Comparison of ENCODE assay signal across 20 cellular contexts in the genomic region with DNA sequence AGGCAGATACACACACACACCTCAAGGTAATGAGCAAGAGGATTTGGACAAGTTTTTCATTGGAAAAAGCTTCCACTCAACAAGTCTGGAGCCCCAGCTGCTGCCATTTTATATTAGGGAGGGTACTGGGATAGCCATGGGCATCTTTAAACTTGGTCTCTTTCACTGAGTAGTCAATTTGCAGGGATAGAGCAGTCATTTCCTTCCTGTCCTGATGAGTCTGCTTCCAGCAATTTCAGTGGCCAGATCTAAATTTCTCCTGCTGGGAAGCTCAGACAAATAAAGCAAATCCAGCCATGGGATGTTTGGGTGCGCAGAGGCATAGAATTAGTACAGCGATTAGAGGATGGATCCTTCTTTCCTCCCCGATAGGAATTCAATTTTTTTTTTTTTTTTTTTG. TPM values are rescaled to one million over a fixed set of nuclear protein-coding genes. Genes with fewer than 3 reads are reported as not detected.
A peak's percentile ranks its signal among the peaks of the same experiment; 100 is the strongest.
DNase-seq lines count a peak whose midpoint lies in the region; ATAC-seq and TF ChIP-seq lines count a peak whose summit lies in the region.
"Had no signal": no experiment of that assay in that cellular context is flagged by ENCODE, and none has a peak within 500 bp of the region (broad histone marks: within the 10 kb centered on the region; RNA-seq: fewer than 3 reads in every experiment).

No MANE protein-coding gene starts in this region.

- TF ChIP-seq EP300 in SK-N-SH (IDR thresholded peaks at IDR 0.05; ENCODE audit: borderline replicate concordance in 1 of 2, low read depth in 1 of 2, low read length in 1 of 2) (no peak), gastroesophageal sphincter (IDR thresholded peaks at IDR 0.05) (no peak)

- no peak overlapping the region for H2BK15ac ChIP-seq in neuronal stem cell (ENCODE audit: low read length)

- 67% methylated on average over 3 of the region's 3 CpGs for WGBS in SK-N-SH (ENCODE audit: low lambda C conversion rate)
- no CpG with 5 or more reads among the region's 3 CpGs for WGBS in neuronal stem cell (ENCODE audit: extremely low coverage in 2 of 2, insufficient read length in 2 of 2, insufficient replicate concordance in 1 of 2), 2 donors
- 88% methylated on average over 3 of the region's 3 CpGs; no CpG with 5 or more reads in 1 of the 2 donors for WGBS in gastroesophageal sphincter (ENCODE audit: low coverage in 1 of 2), 2 donors

- no peak overlapping the region for H2BK120ac ChIP-seq in neuronal stem cell (ENCODE audit: low read depth, low read length)

- H3F3A ChIP-seq in SK-N-SH (replicated peaks; ENCODE audit: insufficient read depth): peaks cover 7% of the 10 kb centered on the region

- ATAC-seq in SK-N-SH treated with all-trans-retinoic acid at 6 μM for 48 hours: no peak
- ATAC-seq in gastroesophageal sphincter: no peak
- no peak for ATAC-seq in GM21526 (IDR thresholded peaks at IDR 0.05; ENCODE audit: low FRiP score, unreplicated experiment)
- ATAC-seq: effector memory CD8-positive, alpha-beta T cell had no signal

- H3K4me1 ChIP-seq in SK-N-SH (ENCODE audit: control insufficient read depth in 1 of 2, insufficient read depth in 2 of 2, low read depth in 1 of 2, low read length in 1 of 2) (no peaks in the 10 kb centered on the region; a peak in 1 of 4 replicates), neuronal stem cell (ENCODE audit: control insufficient read depth in 2 of 2, insufficient read depth in 1 of 2, low read depth in 1 of 2, low read length in 2 of 2) (peaks cover 0 to 2% of the 10 kb centered on the region in 2 donors), gastroesophageal sphincter (peaks cover 0 to 21% (median 8%) of the 10 kb centered on the region in 3 donors)
- H3K4me1 ChIP-seq: SJCRH30 had no signal

- TF ChIP-seq POLR2A in gastroesophageal sphincter (IDR thresholded peaks at IDR 0.05): no peak

- peak overlapping the region; percentile 70 for H3K4me3 Mint-ChIP-seq in endothelial cell (ENCODE audit: unreplicated experiment)

- 0 out of 2 replicates have a peak overlapping the region, but pooled peaks have one; percentile 14 for H2AFZ ChIP-seq in SK-N-SH (ENCODE audit: low read depth)
- H2AFZ ChIP-seq in neuronal stem cell (ENCODE audit: low read length): peak overlapping the region; percentile 82

- H3K27ac ChIP-seq in SK-N-SH (ENCODE audit: low read depth in 2 of 2, low read length in 1 of 2) (no peak overlapping the region), neuronal stem cell (replicated peaks; ENCODE audit: low read length) (no peak overlapping the region), gastroesophageal sphincter (no peak overlapping the region)
- H3K27ac ChIP-seq: HL-60, SJCRH30, vagina had no signal

- TF ChIP-seq RAD21 in SK-N-SH (IDR thresholded peaks at IDR 0.05; ENCODE audit: low read length): no peak

- POLR2A ChIA-PET in SK-N-SH (lab: Yijun Ruan, JAX): interaction anchor here (0.9 kb wide), 1 partner anchor 122 kb away, joined by 3 read pairs; no protein-coding TSS in a partner anchor

- H3K9me3 Mint-ChIP-seq in endothelial cell (ENCODE audit: unreplicated experiment): no peaks in the 10 kb centered on the region
- H3K9me3 Mint-ChIP-seq: effector memory CD8-positive, alpha-beta T cell; IgD-negative memory B cell had no signal

- no peak overlapping the region for H3K9ac ChIP-seq in SK-N-SH
- no peak overlapping the region for H3K9ac ChIP-seq in neuronal stem cell (ENCODE audit: low read depth, low read length, poor library complexity)

- DNase-seq in SK-N-SH: no peak
- DNase-seq in HT1080 (ENCODE audit: low read depth): peak; percentile 52
- no peak for DNase-seq in endothelial cell (ENCODE audit: low spot score)
- no peak for DNase-seq in neuronal stem cell (ENCODE audit: low spot score)
- no peak for DNase-seq in activated gamma-delta T cell treated with Interleukin-2 at 50 U/mL for 16 hours
- DNase-seq: activated CD8-positive, alpha-beta memory T cell treated with anti-CD3 and anti-CD28 coated beads for 24 hours; amniotic stem cell; effector memory CD8-positive, alpha-beta T cell; MG63; NCI-H146; small intestine; stimulated activated CD8-positive, alpha-beta memory T cell treated with anti-CD3 and anti-CD28 coated beads, Interleukin-4, amount 100 ng/mL, for 48 hours; T-helper 2 cell had no signal

- no peak overlapping the region for H3K4ac ChIP-seq in neuronal stem cell (ENCODE audit: low read length)

- H2BK12ac ChIP-seq in neuronal stem cell (ENCODE audit: low read length): no peak overlapping the region

- H3K27me3 Mint-ChIP-seq in endothelial cell (ENCODE audit: unreplicated experiment): peaks cover 4% of the 10 kb centered on the region

- peaks cover 14% of the 10 kb centered on the region for H3K4me1 Mint-ChIP-seq in endothelial cell (ENCODE audit: unreplicated experiment)

- H3K4me3 ChIP-seq in SK-N-SH (ENCODE audit: low read depth in 2 of 2, low read length in 1 of 2) (peak overlapping the region in 1 of 2 experiments; percentile 65; a peak in 1 of 4 replicates), neuronal stem cell (ENCODE audit: low read length in 2 of 2) (no peak overlapping the region), gastroesophageal sphincter (no peak overlapping the region)
- H3K4me3 ChIP-seq: MG63 had no signal

- no peaks in the 10 kb centered on the region for H4K20me1 ChIP-seq in SK-N-SH (ENCODE audit: insufficient read depth)

- no peak overlapping the region for H4K91ac ChIP-seq in neuronal stem cell (ENCODE audit: low read depth, low read length, poor library complexity)

- H2BK5ac ChIP-seq in neuronal stem cell (ENCODE audit: low read length): no peak overlapping the region

- no peaks in the 10 kb centered on the region for H3K36me3 Mint-ChIP-seq in endothelial cell (ENCODE audit: low read depth, unreplicated experiment)
- H3K36me3 Mint-ChIP-seq: IgD-negative memory B cell had no signal

- no peaks in the 10 kb centered on the region for H3K9me2 ChIP-seq in SK-N-SH

- no peaks in the 10 kb centered on the region for H3K9me3 ChIP-seq in SK-N-SH
- H3K9me3 ChIP-seq in neuronal stem cell (replicated peaks in 1 of 2; ENCODE audit: control insufficient read depth in 2 of 2, insufficient read depth in 1 of 2, low read depth in 1 of 2, low read length in 2 of 2): no peaks in the 10 kb centered on the region
- H3K9me3 ChIP-seq in gastroesophageal sphincter: no peaks in the 10 kb centered on the region
- H3K9me3 ChIP-seq: MG63, SJCRH30, vagina had no signal

- TF ChIP-seq CTCF in SK-N-SH (IDR thresholded peaks at IDR 0.05): no peak
- no peak for TF ChIP-seq CTCF in endothelial cell (IDR thresholded peaks at IDR 0.05; ENCODE audit: unreplicated experiment)
- no peak for TF ChIP-seq CTCF in gastroesophageal sphincter (IDR thresholded peaks at IDR 0.05)

- no peak overlapping the region for H3K23ac ChIP-seq in neuronal stem cell (ENCODE audit: low read depth, low read length, poor library complexity)

- no peaks in the 10 kb centered on the region for H3K79me1 ChIP-seq in neuronal stem cell (ENCODE audit: low read depth, low read length)

- no peak overlapping the region for H3K14ac ChIP-seq in neuronal stem cell (ENCODE audit: low read length)

- no peak overlapping the region for H2AK5ac ChIP-seq in neuronal stem cell (ENCODE audit: low read depth, low read length)

- no peak overlapping the region for H3K18ac ChIP-seq in neuronal stem cell (ENCODE audit: low read length)

- no peaks in the 10 kb centered on the region for H3K27me3 ChIP-seq in SK-N-SH (ENCODE audit: insufficient read depth)
- H3K27me3 ChIP-seq in neuronal stem cell (ENCODE audit: control insufficient read depth in 3 of 3, insufficient read depth in 3 of 3, low read depth in 1 of 3, low read length in 3 of 3): peaks cover 0 to 12% (median 0%) of the 10 kb centered on the region in 3 experiments
- peaks cover 59% of the 10 kb centered on the region for H3K27me3 ChIP-seq in gastroesophageal sphincter
- H3K27me3 ChIP-seq: SJCRH30 had no signal

- no peak overlapping the region for H4K8ac ChIP-seq in neuronal stem cell (ENCODE audit: low read depth, low read length)

- CTCF ChIA-PET in SK-N-SH (lab: Yijun Ruan, JAX): interaction anchor here (0.6 to 3.9 kb wide), 22 partner anchors 9 to 199 kb away, joined by 3 to 27 read pairs (median 4); no protein-coding TSS in a partner anchor

- H3K4me2 ChIP-seq in SK-N-SH (peak overlapping the region; percentile 96; the same call in 1 of the 2 replicates), neuronal stem cell (ENCODE audit: insufficient read depth, low read length, poor library complexity, severe bottlenecking) (no peak overlapping the region)

- no peaks in the 10 kb centered on the region for H3K79me2 ChIP-seq in SK-N-SH (ENCODE audit: insufficient read depth)

- H3K36me3 ChIP-seq in SK-N-SH (replicated peaks in 1 of 2; ENCODE audit: control insufficient read depth in 1 of 2, insufficient read depth in 2 of 2, low read length in 1 of 2) (no peaks in the 10 kb centered on the region), neuronal stem cell (replicated peaks in 1 of 2; ENCODE audit: control insufficient read depth in 2 of 2, insufficient read depth in 2 of 2, low read length in 2 of 2) (no peaks in the 10 kb centered on the region), gastroesophageal sphincter (no peaks in the 10 kb centered on the region)
- H3K36me3 ChIP-seq: MG63, SJCRH30, vagina had no signal

- H3K27ac Mint-ChIP-seq in endothelial cell (ENCODE audit: unreplicated experiment): no peak overlapping the region
- H3K27ac Mint-ChIP-seq: effector memory CD8-positive, alpha-beta T cell; IgD-negative memory B cell had no signal

TF ChIP-seq in SK-N-SH, 30 proteins besides CTCF, POLR2A, EP300 and RAD21 (continues in another document):
- TF ChIP-seq RFX5 (IDR thresholded peaks at IDR 0.05; ENCODE audit: low read length) (no peak), POLR2AphosphoS5 (IDR thresholded peaks at IDR 0.05; ENCODE audit: low read depth, low read length) (no peak)

RNA-seq across cellular contexts. Expression of a gene that starts 0.9 kb away (rescaled TPM):
- polyA plus RNA-seq in SK-N-SH (2012; rRNA removed): 1.6 and 2.4 TPM in 2 replicates
- 1.3 and 2.1 TPM in 2 replicates for polyA plus RNA-seq in SK-N-SH (2012; cell fraction: cytosol; rRNA removed)
- polyA plus RNA-seq in SK-N-SH (2012; cell fraction: nucleus; rRNA removed): 1.3 and 3.1 TPM in 2 replicates
- 0.37 and 0.59 TPM in 2 replicates for total RNA-seq in HT1080 (2014; rRNA removed; shearing (Covaris generic))
- 0.44 and 0.97 TPM in 2 replicates for polyA plus RNA-seq in HT1080 (2015; cell fraction: cytosol; rRNA removed)
- 0.05 and 0.27 TPM in 2 replicates for polyA plus RNA-seq in HT1080 (2015; cell fraction: nucleus; rRNA removed)
- total RNA-seq in endothelial cell (ENCODE audit: unreplicated experiment): 20.5 TPM
- polyA plus RNA-seq in neuronal stem cell (2013, experiment 1 of 2): 4.7 TPM
- polyA plus RNA-seq in neuronal stem cell (2013, experiment 2 of 2): 4.8 TPM
- 1 to 10 TPM in 3 of 4 donors, under 1 TPM in 1; 0.81 to 2.9 (median 1.6) TPM for total RNA-seq in gastroesophageal sphincter
- polyA plus RNA-seq: IgD-negative memory B cell had no signal
